Comparison of ENCODE assay signal across 1 cellular context in the genomic region with DNA sequence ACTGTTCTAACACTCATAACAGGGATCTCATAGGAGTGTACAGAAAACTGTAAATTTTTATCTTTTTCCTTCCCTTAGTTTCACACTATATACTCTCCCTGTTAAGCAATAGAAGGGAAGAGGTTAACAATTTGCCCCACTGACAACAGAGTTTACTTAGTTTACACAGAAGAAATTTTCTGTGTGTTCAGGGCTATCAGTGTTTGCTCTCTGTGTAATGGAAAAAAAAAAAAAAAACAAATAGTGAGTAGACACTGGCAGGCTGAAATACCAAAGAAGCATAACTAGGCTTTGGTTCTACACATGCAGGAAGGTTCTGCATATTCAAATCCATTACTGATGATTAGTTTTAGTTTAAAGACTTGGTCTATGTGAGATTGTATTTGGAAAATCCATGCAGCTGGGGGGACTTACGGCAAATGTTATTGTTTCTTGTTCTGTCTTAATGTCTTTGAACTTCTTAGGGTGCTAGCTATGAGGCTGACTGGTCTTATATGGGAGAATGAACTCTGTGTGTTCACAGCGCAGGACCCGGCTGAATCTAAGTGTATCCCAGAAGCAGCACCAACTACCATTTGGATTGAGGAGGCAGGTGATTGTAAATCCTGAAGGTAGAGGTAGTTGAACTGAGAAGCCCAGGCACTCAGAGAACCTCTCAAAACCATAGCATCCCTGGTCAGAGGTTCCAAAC.
TF ChIP-seq lines count a peak whose summit lies in the region.

No MANE protein-coding gene starts in this region.

TF ChIP-seq in HepG2, 621 proteins besides CTCF, POLR2A, EP300 and RAD21 (continued from another document):
- TF ChIP-seq, protein P1, sequence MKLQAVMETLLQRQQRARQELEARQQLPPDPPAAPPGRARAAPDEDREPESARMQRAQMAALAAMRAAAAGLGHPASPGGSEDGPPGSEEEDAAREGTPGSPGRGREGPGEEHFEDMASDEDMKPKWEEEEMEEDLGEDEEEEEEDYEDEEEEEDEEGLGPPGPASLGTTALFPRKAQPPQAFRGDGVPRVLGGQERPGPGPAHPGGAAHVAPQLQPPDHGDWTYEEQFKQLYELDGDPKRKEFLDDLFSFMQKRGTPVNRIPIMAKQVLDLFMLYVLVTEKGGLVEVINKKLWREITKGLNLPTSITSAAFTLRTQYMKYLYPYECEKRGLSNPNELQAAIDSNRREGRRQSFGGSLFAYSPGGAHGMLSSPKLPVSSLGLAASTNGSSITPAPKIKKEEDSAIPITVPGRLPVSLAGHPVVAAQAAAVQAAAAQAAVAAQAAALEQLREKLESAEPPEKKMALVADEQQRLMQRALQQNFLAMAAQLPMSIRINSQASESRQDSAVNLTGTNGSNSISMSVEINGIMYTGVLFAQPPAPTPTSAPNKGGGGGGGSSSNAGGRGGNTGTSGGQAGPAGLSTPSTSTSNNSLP (IDR thresholded peaks at IDR 0.05; ENCODE audit: low read depth, low read length): peak; percentile 91
